Comparison of ENCODE assay signal across 18 cellular contexts in genomic region chr3:54345976-54346375, GRCh38.
DNase-seq lines count a peak whose midpoint lies in the region; ATAC-seq and TF ChIP-seq lines count a peak whose summit lies in the region.
"Had no signal": no experiment of that assay in that cellular context is flagged by ENCODE, and none has a peak within 500 bp of the region (broad histone marks: within the 10 kb centered on the region; RNA-seq: fewer than 3 reads in every experiment).

No MANE protein-coding gene starts in this region.

- no peaks in the 10 kb centered on the region for H3K36me3 ChIP-seq in GM23338 (ENCODE audit: insufficient read depth)
- no peaks in the 10 kb centered on the region for H3K36me3 ChIP-seq in endodermal cell (ENCODE audit: control insufficient read depth, insufficient read depth, low read length)
- H3K36me3 ChIP-seq in effector memory CD4-positive, alpha-beta T cell (ENCODE audit: control insufficient read depth, insufficient read depth, low read length) = no peaks in the 10 kb centered on the region
- H3K36me3 ChIP-seq: BLaER1 had no signal

- H3K4me3 Mint-ChIP-seq in GM23338 (no peak overlapping the region), endodermal cell (no peak overlapping the region)
- H3K4me3 Mint-ChIP-seq: CD14-positive monocyte; CD4-positive, alpha-beta memory T cell; HFFc6 had no signal

- POLR2A ChIA-PET in RWPE1 (lab: Yijun Ruan, JAX; ENCODE audit: low non-redundant PET) = no interaction called here

- H3K4me1 ChIP-seq in GM23338 (ENCODE audit: insufficient read depth) (peaks cover 16% of the 10 kb centered on the region), endodermal cell (ENCODE audit: control insufficient read depth, insufficient read depth, low read length) (no peaks in the 10 kb centered on the region)
- H3K4me1 ChIP-seq in effector memory CD4-positive, alpha-beta T cell (ENCODE audit: control insufficient read depth, insufficient read depth, low read length, poor library complexity, severe bottlenecking) = no peaks in the 10 kb centered on the region
- H3K4me1 ChIP-seq: A549 had no signal

- H3K4me1 Mint-ChIP-seq in GM23338 (peaks cover 37% of the 10 kb centered on the region), endodermal cell (peaks cover 46% of the 10 kb centered on the region)
- H3K4me1 Mint-ChIP-seq: CD14-positive monocyte; CD4-positive, alpha-beta memory T cell had no signal

- H3K27ac Mint-ChIP-seq in GM23338 (no peak overlapping the region), endodermal cell (peak overlapping the region; percentile 55)
- H3K27ac Mint-ChIP-seq: CD4-positive, alpha-beta memory T cell; HFFc6 had no signal

- no peak overlapping the region for H2AFZ ChIP-seq in GM23338
- H2AFZ ChIP-seq: GM23248 had no signal

- H4K20me1 ChIP-seq in GM23338 (replicated peaks; ENCODE audit: insufficient read depth) = no peaks in the 10 kb centered on the region
- H4K20me1 ChIP-seq: BLaER1 had no signal

- H3K79me2 ChIP-seq in GM23338 (replicated peaks; ENCODE audit: insufficient read depth) = no peaks in the 10 kb centered on the region

- ATAC-seq in GM23338 (no peak; the same call in 2 of the 3 replicates), GM19463 (IDR thresholded peaks at IDR 0.05; ENCODE audit: unreplicated experiment) (no peak)
- ATAC-seq: A549, HCT116 had no signal

- no peak overlapping the region for H3K4me2 ChIP-seq in GM23338
- H3K4me2 ChIP-seq: A549, BLaER1 had no signal

- TF ChIP-seq CTCF in GM23338 (conservative IDR thresholded peaks at IDR 0.05; ENCODE audit: low read depth in 2 of 2) = no peak
- no peak for TF ChIP-seq CTCF in endodermal cell (conservative IDR thresholded peaks at IDR 0.05)
- no peak for TF ChIP-seq CTCF in RWPE1 (conservative IDR thresholded peaks at IDR 0.05; ENCODE audit: low read depth)

- no peak overlapping the region for H3K9ac ChIP-seq in endodermal cell (ENCODE audit: extremely low read depth, low read length, poor library complexity, severe bottlenecking)
- H3K9ac ChIP-seq: BLaER1, GM23248 had no signal

- 76 to 96% methylated on average over 4 to 5 of the region's 5 CpGs for WGBS in endodermal cell (ENCODE audit: insufficient coverage in 1 of 2, insufficient read length in 1 of 2), 2 experiments

- H3K27me3 Mint-ChIP-seq in GM23338 (ENCODE audit: insufficient read depth, low read depth, poor library complexity) = peaks cover 8% of the 10 kb centered on the region
- peaks cover 2% of the 10 kb centered on the region for H3K27me3 Mint-ChIP-seq in endodermal cell (ENCODE audit: insufficient read depth)

- H3K9me3 Mint-ChIP-seq in GM23338 = no peaks in the 10 kb centered on the region
- no peaks in the 10 kb centered on the region for H3K9me3 Mint-ChIP-seq in endodermal cell

- 0 out of 2 replicates have a peak, but pooled peaks cover 7% of the 10 kb centered on the region for H3K9me2 ChIP-seq in GM23338 (ENCODE audit: insufficient read depth)

- no peaks in the 10 kb centered on the region for H3F3A ChIP-seq in GM23338 (replicated peaks; ENCODE audit: low read depth)

- no peaks in the 10 kb centered on the region for H3K27me3 ChIP-seq in GM23338 (ENCODE audit: insufficient read depth)
- no peaks in the 10 kb centered on the region for H3K27me3 ChIP-seq in endodermal cell (ENCODE audit: control insufficient read depth, insufficient read depth, low read length, poor library complexity, severe bottlenecking)
- H3K27me3 ChIP-seq in effector memory CD4-positive, alpha-beta T cell (replicated peaks; ENCODE audit: control insufficient read depth, insufficient read depth, low read length, poor library complexity, severe bottlenecking) = no peaks in the 10 kb centered on the region
- H3K27me3 ChIP-seq: BLaER1 had no signal

- H3K27ac ChIP-seq in GM23338 (ENCODE audit: low read depth) (no peak overlapping the region), endodermal cell (ENCODE audit: low read depth, low read length) (no peak overlapping the region), RWPE1 (no peak overlapping the region)
- H3K27ac ChIP-seq in effector memory CD4-positive, alpha-beta T cell (ENCODE audit: insufficient read depth, low read length, poor library complexity, severe bottlenecking) = no peak overlapping the region
- H3K27ac ChIP-seq: A549, BLaER1, GM23248 had no signal

- H3K36me3 Mint-ChIP-seq in GM23338 (ENCODE audit: low read depth) (no peaks in the 10 kb centered on the region), endodermal cell (ENCODE audit: low read depth) (no peaks in the 10 kb centered on the region)
- H3K36me3 Mint-ChIP-seq: CD14-positive monocyte; CD4-positive, alpha-beta memory T cell had no signal

- H3K4me3 ChIP-seq in GM23338 (no peak overlapping the region), endodermal cell (ENCODE audit: low read length) (no peak overlapping the region)
- no peak overlapping the region for H3K4me3 ChIP-seq in effector memory CD4-positive, alpha-beta T cell (ENCODE audit: insufficient read depth, low read depth, low read length, poor library complexity, severe bottlenecking)
- H3K4me3 ChIP-seq: A549, BLaER1, GM23248 had no signal

- no peaks in the 10 kb centered on the region for H3K9me3 ChIP-seq in endodermal cell (ENCODE audit: control insufficient read depth, low read length)
- no peaks in the 10 kb centered on the region for H3K9me3 ChIP-seq in effector memory CD4-positive, alpha-beta T cell (ENCODE audit: control insufficient read depth, low read length)
- H3K9me3 ChIP-seq: A549, BLaER1 had no signal

- CTCF ChIA-PET in RWPE1 (lab: Yijun Ruan, JAX) = no interaction called here

- DNase-seq in GM23338 (ENCODE audit: low spot score) = peak; percentile 23
- DNase-seq in endodermal cell = peak; percentile 75
- peak; percentile 81 for DNase-seq in left kidney (ENCODE audit: low read depth, low spot score)
- no peak for DNase-seq in RWPE1 (ENCODE audit: low spot score)
- no peak for DNase-seq in SW480 (ENCODE audit: low spot score)
- no peak for DNase-seq in effector memory CD4-positive, alpha-beta T cell
- DNase-seq: CD4-positive, alpha-beta memory T cell; DMS53; DND-41; GM23248; H7; HFFc6; KG1 had no signal

TF ChIP-seq in GM23338, 12 proteins besides CTCF, POLR2A, EP300 and RAD21 (continues in another document):
- TF ChIP-seq, protein P1, sequence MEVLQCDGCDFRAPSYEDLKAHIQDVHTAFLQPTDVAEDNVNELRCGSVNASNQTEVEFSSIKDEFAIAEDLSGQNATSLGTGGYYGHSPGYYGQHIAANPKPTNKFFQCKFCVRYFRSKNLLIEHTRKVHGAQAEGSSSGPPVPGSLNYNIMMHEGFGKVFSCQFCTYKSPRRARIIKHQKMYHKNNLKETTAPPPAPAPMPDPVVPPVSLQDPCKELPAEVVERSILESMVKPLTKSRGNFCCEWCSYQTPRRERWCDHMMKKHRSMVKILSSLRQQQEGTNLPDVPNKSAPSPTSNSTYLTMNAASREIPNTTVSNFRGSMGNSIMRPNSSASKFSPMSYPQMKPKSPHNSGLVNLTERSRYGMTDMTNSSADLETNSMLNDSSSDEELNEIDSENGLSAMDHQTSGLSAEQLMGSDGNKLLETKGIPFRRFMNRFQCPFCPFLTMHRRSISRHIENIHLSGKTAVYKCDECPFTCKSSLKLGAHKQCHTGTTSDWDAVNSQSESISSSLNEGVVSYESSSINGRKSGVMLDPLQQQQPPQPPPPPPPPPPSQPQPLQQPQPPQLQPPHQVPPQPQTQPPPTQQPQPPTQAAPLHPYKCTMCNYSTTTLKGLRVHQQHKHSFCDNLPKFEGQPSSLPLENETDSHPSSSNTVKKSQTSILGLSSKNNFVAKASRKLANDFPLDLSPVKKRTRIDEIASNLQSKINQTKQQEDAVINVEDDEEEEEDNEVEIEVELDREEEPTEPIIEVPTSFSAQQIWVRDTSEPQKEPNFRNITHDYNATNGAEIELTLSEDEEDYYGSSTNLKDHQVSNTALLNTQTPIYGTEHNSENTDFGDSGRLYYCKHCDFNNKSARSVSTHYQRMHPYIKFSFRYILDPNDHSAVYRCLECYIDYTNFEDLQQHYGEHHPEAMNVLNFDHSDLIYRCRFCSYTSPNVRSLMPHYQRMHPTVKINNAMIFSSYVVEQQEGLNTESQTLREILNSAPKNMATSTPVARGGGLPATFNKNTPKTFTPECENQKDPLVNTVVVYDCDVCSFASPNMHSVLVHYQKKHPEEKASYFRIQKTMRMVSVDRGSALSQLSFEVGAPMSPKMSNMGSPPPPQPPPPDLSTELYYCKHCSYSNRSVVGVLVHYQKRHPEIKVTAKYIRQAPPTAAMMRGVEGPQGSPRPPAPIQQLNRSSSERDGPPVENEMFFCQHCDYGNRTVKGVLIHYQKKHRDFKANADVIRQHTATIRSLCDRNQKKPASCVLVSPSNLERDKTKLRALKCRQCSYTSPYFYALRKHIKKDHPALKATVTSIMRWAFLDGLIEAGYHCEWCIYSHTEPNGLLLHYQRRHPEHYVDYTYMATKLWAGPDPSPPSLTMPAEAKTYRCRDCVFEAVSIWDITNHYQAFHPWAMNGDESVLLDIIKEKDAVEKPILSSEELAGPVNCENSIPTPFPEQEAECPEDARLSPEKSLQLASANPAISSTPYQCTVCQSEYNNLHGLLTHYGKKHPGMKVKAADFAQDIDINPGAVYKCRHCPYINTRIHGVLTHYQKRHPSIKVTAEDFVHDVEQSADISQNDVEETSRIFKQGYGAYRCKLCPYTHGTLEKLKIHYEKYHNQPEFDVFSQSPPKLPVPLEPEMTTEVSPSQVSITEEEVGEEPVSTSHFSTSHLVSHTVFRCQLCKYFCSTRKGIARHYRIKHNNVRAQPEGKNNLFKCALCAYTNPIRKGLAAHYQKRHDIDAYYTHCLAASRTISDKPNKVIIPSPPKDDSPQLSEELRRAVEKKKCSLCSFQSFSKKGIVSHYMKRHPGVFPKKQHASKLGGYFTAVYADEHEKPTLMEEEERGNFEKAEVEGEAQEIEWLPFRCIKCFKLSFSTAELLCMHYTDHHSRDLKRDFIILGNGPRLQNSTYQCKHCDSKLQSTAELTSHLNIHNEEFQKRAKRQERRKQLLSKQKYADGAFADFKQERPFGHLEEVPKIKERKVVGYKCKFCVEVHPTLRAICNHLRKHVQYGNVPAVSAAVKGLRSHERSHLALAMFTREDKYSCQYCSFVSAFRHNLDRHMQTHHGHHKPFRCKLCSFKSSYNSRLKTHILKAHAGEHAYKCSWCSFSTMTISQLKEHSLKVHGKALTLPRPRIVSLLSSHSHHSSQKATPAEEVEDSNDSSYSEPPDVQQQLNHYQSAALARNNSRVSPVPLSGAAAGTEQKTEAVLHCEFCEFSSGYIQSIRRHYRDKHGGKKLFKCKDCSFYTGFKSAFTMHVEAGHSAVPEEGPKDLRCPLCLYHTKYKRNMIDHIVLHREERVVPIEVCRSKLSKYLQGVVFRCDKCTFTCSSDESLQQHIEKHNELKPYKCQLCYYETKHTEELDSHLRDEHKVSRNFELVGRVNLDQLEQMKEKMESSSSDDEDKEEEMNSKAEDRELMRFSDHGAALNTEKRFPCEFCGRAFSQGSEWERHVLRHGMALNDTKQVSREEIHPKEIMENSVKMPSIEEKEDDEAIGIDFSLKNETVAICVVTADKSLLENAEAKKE (CRISPR knock-in tag; IDR thresholded peaks at IDR 0.05) = no peak
- no peak for TF ChIP-seq EZH2phosphoT487 (IDR thresholded peaks at IDR 0.05; ENCODE audit: unreplicated experiment)
- no peak for TF ChIP-seq NANOG (IDR thresholded peaks at IDR 0.05; ENCODE audit: borderline replicate concordance)
- no peak for TF ChIP-seq ZNF114 (CRISPR knock-in tag; IDR thresholded peaks at IDR 0.05)
- no peak for TF ChIP-seq STAT1 (IDR thresholded peaks at IDR 0.05; ENCODE audit: unreplicated experiment)
- no peak for TF ChIP-seq CREB1 (CRISPR knock-in tag; IDR thresholded peaks at IDR 0.05; ENCODE audit: low read depth)

Comparison
In these comparisons a context has a peak if more than half of its experiments do, and no peak if none do; other contexts are left out.
1. DNase-seq: peak in GM23338 (single experiment), endodermal cell (single experiment) and left kidney (single experiment); none in RWPE1 (single experiment), SW480 (single experiment) and effector memory CD4-positive, alpha-beta T cell (0 of 3).